1 cellular context compared by ENCODE assay signal in the genomic region with DNA sequence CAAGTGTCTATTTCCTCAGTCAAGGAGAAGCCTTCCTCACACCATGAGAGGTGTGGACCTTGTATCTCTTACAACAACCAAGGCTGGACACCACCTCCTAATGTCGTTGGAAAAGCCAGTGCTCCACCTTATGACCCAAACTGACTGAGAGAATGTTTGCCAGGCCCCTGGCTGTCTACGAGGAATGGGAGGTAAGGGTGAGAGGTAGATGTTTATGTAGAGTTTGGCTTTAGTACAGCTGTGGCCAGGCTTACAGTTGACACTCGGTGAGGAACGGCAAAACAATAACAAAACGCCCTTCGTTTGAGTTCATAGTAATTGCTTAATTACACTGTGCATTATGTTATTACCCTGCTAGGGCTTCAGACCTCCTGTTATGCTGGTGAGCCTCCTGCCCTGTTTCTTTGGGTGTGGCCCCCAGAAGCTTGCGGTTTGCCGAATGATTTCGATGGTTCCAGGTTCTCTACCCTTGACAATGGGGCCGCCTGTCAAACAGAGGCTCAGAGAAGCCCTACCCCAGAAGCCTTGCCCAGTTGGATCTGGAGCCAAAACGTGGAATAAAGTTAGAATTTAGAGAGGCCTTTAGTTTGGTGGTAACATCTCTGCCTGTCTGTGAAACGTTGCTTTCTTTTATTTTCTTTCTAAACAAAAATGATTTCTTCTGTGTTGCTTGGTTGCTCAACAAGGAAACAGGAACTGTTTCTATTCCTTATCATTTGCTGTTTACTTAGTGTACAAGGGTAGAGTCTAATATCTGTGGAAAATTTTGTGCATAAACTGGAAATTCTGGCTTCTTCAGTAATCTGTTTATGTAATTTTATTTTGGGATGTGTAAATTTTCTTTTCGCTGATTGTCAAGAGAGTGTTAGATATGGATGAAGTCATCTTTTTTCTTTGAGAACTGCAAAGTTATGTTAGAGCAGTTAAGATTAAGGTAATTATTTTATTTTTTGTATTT.
TF ChIP-seq lines count a peak whose summit lies in the region.

No MANE protein-coding gene starts in this region.

TF ChIP-seq in HepG2, 621 proteins besides CTCF, POLR2A, EP300 and RAD21 (continued from another document and continues in another):
- no peak for TF ChIP-seq ZNF768 (CRISPR knock-in tag; IDR thresholded peaks at IDR 0.05)
- TF ChIP-seq KLF9 (CRISPR knock-in tag; IDR thresholded peaks at IDR 0.05; ENCODE audit: low read depth) = no peak
- no peak for TF ChIP-seq ZNF256 (CRISPR knock-in tag; conservative IDR thresholded peaks at IDR 0.05)
- TF ChIP-seq, protein P1, sequence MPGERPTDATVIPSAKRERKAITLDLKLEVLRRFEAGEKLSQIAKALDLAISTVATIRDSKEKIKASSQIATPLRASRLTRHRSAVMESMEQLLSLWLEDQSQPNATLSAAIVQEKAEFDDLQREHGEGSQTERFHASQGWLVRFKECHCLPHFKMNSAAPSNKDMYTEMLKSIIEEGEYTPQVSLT (CRISPR knock-in tag; IDR thresholded peaks at IDR 0.05; ENCODE audit: borderline replicate concordance, low read depth) = no peak
- TF ChIP-seq RXRA (CRISPR knock-in tag; IDR thresholded peaks at IDR 0.05) = 0 out of 2 replicates have a peak, but pooled peaks have one; percentile 20
- TF ChIP-seq, protein P2, sequence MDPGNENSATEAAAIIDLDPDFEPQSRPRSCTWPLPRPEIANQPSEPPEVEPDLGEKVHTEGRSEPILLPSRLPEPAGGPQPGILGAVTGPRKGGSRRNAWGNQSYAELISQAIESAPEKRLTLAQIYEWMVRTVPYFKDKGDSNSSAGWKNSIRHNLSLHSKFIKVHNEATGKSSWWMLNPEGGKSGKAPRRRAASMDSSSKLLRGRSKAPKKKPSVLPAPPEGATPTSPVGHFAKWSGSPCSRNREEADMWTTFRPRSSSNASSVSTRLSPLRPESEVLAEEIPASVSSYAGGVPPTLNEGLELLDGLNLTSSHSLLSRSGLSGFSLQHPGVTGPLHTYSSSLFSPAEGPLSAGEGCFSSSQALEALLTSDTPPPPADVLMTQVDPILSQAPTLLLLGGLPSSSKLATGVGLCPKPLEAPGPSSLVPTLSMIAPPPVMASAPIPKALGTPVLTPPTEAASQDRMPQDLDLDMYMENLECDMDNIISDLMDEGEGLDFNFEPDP (CRISPR knock-in tag; conservative IDR thresholded peaks at IDR 0.05) = no peak
- TF ChIP-seq KAT8 (CRISPR knock-in tag; IDR thresholded peaks at IDR 0.05) = 0 out of 2 replicates have a peak, but pooled peaks have one; percentile 21
- TF ChIP-seq, protein P3, sequence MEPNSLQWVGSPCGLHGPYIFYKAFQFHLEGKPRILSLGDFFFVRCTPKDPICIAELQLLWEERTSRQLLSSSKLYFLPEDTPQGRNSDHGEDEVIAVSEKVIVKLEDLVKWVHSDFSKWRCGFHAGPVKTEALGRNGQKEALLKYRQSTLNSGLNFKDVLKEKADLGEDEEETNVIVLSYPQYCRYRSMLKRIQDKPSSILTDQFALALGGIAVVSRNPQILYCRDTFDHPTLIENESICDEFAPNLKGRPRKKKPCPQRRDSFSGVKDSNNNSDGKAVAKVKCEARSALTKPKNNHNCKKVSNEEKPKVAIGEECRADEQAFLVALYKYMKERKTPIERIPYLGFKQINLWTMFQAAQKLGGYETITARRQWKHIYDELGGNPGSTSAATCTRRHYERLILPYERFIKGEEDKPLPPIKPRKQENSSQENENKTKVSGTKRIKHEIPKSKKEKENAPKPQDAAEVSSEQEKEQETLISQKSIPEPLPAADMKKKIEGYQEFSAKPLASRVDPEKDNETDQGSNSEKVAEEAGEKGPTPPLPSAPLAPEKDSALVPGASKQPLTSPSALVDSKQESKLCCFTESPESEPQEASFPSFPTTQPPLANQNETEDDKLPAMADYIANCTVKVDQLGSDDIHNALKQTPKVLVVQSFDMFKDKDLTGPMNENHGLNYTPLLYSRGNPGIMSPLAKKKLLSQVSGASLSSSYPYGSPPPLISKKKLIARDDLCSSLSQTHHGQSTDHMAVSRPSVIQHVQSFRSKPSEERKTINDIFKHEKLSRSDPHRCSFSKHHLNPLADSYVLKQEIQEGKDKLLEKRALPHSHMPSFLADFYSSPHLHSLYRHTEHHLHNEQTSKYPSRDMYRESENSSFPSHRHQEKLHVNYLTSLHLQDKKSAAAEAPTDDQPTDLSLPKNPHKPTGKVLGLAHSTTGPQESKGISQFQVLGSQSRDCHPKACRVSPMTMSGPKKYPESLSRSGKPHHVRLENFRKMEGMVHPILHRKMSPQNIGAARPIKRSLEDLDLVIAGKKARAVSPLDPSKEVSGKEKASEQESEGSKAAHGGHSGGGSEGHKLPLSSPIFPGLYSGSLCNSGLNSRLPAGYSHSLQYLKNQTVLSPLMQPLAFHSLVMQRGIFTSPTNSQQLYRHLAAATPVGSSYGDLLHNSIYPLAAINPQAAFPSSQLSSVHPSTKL (CRISPR knock-in tag; IDR thresholded peaks at IDR 0.05) = peak; percentile 69
- TF ChIP-seq REL (CRISPR knock-in tag; conservative IDR thresholded peaks at IDR 0.05) = 0 out of 2 replicates have a peak, but pooled peaks have one; percentile 28
- TF ChIP-seq LCORL (IDR thresholded peaks at IDR 0.05) = 0 out of 2 replicates have a peak, but pooled peaks have one; percentile 23
- no peak for TF ChIP-seq LCORL (CRISPR knock-in tag; IDR thresholded peaks at IDR 0.05)
- TF ChIP-seq, protein P4, sequence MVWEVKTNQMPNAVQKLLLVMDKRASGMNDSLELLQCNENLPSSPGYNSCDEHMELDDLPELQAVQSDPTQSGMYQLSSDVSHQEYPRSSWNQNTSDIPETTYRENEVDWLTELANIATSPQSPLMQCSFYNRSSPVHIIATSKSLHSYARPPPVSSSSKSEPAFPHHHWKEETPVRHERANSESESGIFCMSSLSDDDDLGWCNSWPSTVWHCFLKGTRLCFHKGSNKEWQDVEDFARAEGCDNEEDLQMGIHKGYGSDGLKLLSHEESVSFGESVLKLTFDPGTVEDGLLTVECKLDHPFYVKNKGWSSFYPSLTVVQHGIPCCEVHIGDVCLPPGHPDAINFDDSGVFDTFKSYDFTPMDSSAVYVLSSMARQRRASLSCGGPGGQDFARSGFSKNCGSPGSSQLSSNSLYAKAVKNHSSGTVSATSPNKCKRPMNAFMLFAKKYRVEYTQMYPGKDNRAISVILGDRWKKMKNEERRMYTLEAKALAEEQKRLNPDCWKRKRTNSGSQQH (CRISPR knock-in tag; IDR thresholded peaks at IDR 0.05; ENCODE audit: low read depth) = no peak
- TF ChIP-seq ZNF616 (CRISPR knock-in tag; IDR thresholded peaks at IDR 0.05; ENCODE audit: low read depth) = no peak
- TF ChIP-seq, protein P5, sequence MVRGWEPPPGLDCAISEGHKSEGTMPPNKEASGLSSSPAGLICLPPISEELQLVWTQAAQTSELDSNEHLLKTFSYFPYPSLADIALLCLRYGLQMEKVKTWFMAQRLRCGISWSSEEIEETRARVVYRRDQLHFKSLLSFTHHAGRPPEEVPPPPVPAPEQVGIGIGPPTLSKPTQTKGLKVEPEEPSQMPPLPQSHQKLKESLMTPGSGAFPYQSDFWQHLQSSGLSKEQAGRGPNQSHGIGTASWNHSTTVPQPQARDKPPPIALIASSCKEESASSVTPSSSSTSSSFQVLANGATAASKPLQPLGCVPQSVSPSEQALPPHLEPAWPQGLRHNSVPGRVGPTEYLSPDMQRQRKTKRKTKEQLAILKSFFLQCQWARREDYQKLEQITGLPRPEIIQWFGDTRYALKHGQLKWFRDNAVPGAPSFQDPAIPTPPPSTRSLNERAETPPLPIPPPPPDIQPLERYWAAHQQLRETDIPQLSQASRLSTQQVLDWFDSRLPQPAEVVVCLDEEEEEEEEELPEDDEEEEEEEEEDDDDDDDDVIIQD (CRISPR knock-in tag; IDR thresholded peaks at IDR 0.05; ENCODE audit: low read depth) = no peak
- peak; percentile 8; the same call in 1 of the 2 replicates for TF ChIP-seq HDAC2 (CRISPR knock-in tag; IDR thresholded peaks at IDR 0.05)
- peak; percentile 89 for TF ChIP-seq FOXA3 (CRISPR knock-in tag; IDR thresholded peaks at IDR 0.05)
- TF ChIP-seq ZNF317 (CRISPR knock-in tag; IDR thresholded peaks at IDR 0.05) = no peak
- TF ChIP-seq, protein P6, sequence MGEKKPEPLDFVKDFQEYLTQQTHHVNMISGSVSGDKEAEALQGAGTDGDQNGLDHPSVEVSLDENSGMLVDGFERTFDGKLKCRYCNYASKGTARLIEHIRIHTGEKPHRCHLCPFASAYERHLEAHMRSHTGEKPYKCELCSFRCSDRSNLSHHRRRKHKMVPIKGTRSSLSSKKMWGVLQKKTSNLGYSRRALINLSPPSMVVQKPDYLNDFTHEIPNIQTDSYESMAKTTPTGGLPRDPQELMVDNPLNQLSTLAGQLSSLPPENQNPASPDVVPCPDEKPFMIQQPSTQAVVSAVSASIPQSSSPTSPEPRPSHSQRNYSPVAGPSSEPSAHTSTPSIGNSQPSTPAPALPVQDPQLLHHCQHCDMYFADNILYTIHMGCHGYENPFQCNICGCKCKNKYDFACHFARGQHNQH (CRISPR knock-in tag; IDR thresholded peaks at IDR 0.05) = peak; percentile 39; the same call in 1 of the 2 replicates
- no peak for TF ChIP-seq ZFP41 (CRISPR knock-in tag; IDR thresholded peaks at IDR 0.05; ENCODE audit: borderline replicate concordance)
- TF ChIP-seq, protein P7, sequence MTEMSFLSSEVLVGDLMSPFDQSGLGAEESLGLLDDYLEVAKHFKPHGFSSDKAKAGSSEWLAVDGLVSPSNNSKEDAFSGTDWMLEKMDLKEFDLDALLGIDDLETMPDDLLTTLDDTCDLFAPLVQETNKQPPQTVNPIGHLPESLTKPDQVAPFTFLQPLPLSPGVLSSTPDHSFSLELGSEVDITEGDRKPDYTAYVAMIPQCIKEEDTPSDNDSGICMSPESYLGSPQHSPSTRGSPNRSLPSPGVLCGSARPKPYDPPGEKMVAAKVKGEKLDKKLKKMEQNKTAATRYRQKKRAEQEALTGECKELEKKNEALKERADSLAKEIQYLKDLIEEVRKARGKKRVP (CRISPR knock-in tag; IDR thresholded peaks at IDR 0.05) = peak in 1 of 2 experiments; percentile 52; a peak in 1 of 4 replicates
- TF ChIP-seq MEF2D (CRISPR knock-in tag; IDR thresholded peaks at IDR 0.05) = no peak
- 0 out of 2 replicates have a peak, but pooled peaks have one; percentile 16 for TF ChIP-seq HNF4A (CRISPR knock-in tag; IDR thresholded peaks at IDR 0.05)
- TF ChIP-seq NR2F1 (CRISPR knock-in tag; IDR thresholded peaks at IDR 0.05) = no peak
- TF ChIP-seq NKX3-1 (CRISPR knock-in tag; IDR thresholded peaks at IDR 0.05) = no peak
- no peak for TF ChIP-seq ZNF263 (CRISPR knock-in tag; IDR thresholded peaks at IDR 0.05)
- TF ChIP-seq KDM6A (CRISPR knock-in tag; IDR thresholded peaks at IDR 0.05; ENCODE audit: low read depth) = 0 out of 2 replicates have a peak, but pooled peaks have one; percentile 29
- TF ChIP-seq, protein P8, sequence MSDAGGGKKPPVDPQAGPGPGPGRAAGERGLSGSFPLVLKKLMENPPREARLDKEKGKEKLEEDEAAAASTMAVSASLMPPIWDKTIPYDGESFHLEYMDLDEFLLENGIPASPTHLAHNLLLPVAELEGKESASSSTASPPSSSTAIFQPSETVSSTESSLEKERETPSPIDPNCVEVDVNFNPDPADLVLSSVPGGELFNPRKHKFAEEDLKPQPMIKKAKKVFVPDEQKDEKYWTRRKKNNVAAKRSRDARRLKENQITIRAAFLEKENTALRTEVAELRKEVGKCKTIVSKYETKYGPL (CRISPR knock-in tag; IDR thresholded peaks at IDR 0.05) = 0 out of 2 replicates have a peak, but pooled peaks have one; percentile 24
- peak; percentile 20; the same call in 1 of the 2 replicates for TF ChIP-seq CEBPB (IDR thresholded peaks at IDR 0.05; ENCODE audit: borderline replicate concordance, low read depth, low read length)
- TF ChIP-seq, protein P9, sequence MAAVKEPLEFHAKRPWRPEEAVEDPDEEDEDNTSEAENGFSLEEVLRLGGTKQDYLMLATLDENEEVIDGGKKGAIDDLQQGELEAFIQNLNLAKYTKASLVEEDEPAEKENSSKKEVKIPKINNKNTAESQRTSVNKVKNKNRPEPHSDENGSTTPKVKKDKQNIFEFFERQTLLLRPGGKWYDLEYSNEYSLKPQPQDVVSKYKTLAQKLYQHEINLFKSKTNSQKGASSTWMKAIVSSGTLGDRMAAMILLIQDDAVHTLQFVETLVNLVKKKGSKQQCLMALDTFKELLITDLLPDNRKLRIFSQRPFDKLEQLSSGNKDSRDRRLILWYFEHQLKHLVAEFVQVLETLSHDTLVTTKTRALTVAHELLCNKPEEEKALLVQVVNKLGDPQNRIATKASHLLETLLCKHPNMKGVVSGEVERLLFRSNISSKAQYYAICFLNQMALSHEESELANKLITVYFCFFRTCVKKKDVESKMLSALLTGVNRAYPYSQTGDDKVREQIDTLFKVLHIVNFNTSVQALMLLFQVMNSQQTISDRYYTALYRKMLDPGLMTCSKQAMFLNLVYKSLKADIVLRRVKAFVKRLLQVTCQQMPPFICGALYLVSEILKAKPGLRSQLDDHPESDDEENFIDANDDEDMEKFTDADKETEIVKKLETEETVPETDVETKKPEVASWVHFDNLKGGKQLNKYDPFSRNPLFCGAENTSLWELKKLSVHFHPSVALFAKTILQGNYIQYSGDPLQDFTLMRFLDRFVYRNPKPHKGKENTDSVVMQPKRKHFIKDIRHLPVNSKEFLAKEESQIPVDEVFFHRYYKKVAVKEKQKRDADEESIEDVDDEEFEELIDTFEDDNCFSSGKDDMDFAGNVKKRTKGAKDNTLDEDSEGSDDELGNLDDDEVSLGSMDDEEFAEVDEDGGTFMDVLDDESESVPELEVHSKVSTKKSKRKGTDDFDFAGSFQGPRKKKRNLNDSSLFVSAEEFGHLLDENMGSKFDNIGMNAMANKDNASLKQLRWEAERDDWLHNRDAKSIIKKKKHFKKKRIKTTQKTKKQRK (IDR thresholded peaks at IDR 0.05; ENCODE audit: low read length) = no peak
- no peak for TF ChIP-seq ZFP90 (CRISPR knock-in tag; IDR thresholded peaks at IDR 0.05; ENCODE audit: borderline replicate concordance)
- TF ChIP-seq, protein P10, sequence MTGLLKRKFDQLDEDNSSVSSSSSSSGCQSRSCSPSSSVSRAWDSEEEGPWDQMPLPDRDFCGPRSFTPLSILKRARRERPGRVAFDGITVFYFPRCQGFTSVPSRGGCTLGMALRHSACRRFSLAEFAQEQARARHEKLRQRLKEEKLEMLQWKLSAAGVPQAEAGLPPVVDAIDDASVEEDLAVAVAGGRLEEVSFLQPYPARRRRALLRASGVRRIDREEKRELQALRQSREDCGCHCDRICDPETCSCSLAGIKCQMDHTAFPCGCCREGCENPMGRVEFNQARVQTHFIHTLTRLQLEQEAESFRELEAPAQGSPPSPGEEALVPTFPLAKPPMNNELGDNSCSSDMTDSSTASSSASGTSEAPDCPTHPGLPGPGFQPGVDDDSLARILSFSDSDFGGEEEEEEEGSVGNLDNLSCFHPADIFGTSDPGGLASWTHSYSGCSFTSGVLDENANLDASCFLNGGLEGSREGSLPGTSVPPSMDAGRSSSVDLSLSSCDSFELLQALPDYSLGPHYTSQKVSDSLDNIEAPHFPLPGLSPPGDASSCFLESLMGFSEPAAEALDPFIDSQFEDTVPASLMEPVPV (CRISPR knock-in tag; IDR thresholded peaks at IDR 0.05) = 0 out of 2 replicates have a peak, but pooled peaks have one; percentile 38
- TF ChIP-seq GPN1 (CRISPR knock-in tag; IDR thresholded peaks at IDR 0.05; ENCODE audit: borderline replicate concordance) = no peak
- no peak for TF ChIP-seq RFX1 (IDR thresholded peaks at IDR 0.05)
- peak; percentile 40; the same call in 1 of the 2 replicates for TF ChIP-seq MED1 (CRISPR knock-in tag; IDR thresholded peaks at IDR 0.05)
- TF ChIP-seq NCOA2 (CRISPR knock-in tag; IDR thresholded peaks at IDR 0.05) = peak; percentile 71; the same call in 1 of the 2 replicates
- no peak for TF ChIP-seq ZFX (CRISPR knock-in tag; IDR thresholded peaks at IDR 0.05; ENCODE audit: low read depth)
- no peak; the same call in 1 of the 2 replicates for TF ChIP-seq TAF1 (CRISPR knock-in tag; IDR thresholded peaks at IDR 0.05)
- TF ChIP-seq PCBP1 (IDR thresholded peaks at IDR 0.05; ENCODE audit: borderline replicate concordance, low read depth, low read length) = no peak
- no peak for TF ChIP-seq FOXK2 (IDR thresholded peaks at IDR 0.05)
- no peak for TF ChIP-seq ZNF546 (CRISPR knock-in tag; conservative IDR thresholded peaks at IDR 0.05)
- TF ChIP-seq SAFB2 (CRISPR knock-in tag; IDR thresholded peaks at IDR 0.05; ENCODE audit: borderline replicate concordance, low read depth) = 0 out of 2 replicates have a peak, but pooled peaks have one; percentile 31
